In genomic region chrX:16978193-16978984, GRCh38 we compare ENCODE assay signal across 16 cellular contexts. TPM values are rescaled to one million over a fixed set of nuclear protein-coding genes. Genes with fewer than 3 reads are reported as not detected.
DNase-seq lines count a peak whose midpoint lies in the region; TF ChIP-seq lines count a peak whose summit lies in the region.
"Had no signal": no experiment of that assay in that cellular context is flagged by ENCODE, and none has a peak within 500 bp of the region (broad histone marks: within the 10 kb centered on the region; RNA-seq: fewer than 3 reads in every experiment).

No MANE protein-coding gene starts in this region.

- peaks cover 24% of the 10 kb centered on the region for H3K4me1 Mint-ChIP-seq in nephron
- H3K4me1 Mint-ChIP-seq in Calu3 (ENCODE audit: low read depth, unreplicated experiment), result no peaks in the 10 kb centered on the region

- TF ChIP-seq CTCF in nephron (IDR thresholded peaks at IDR 0.05; ENCODE audit: unreplicated experiment in 3 of 3), result no peak
- no peak for TF ChIP-seq CTCF in Calu3 (IDR thresholded peaks at IDR 0.05; ENCODE audit: unreplicated experiment)

- in situ Hi-C loops in G401 (cut with HindIII; ENCODE audit: low sequenced_read_pairs), result no loop called here

- CTCF ChIA-PET in Calu3 (lab: Charles Lee), result no interaction called here

- H3K9me3 Mint-ChIP-seq in nephron, result no peaks in the 10 kb centered on the region
- H3K9me3 Mint-ChIP-seq in Calu3 (ENCODE audit: low read depth, unreplicated experiment), result no peaks in the 10 kb centered on the region

- no TSS peak for BruUV-seq in Calu3 (replicated peaks; lab: Mats Ljungman, UMichigan)

- no peaks in the 10 kb centered on the region for H3K36me3 Mint-ChIP-seq in nephron (ENCODE audit: low read depth)
- no peaks in the 10 kb centered on the region for H3K36me3 Mint-ChIP-seq in Calu3 (ENCODE audit: insufficient read depth, unreplicated experiment)

- no peak overlapping the region for H3K4me3 Mint-ChIP-seq in nephron
- H3K4me3 Mint-ChIP-seq in Calu3 (ENCODE audit: low read depth, unreplicated experiment), result no peak overlapping the region
- H3K4me3 Mint-ChIP-seq: IgD-negative memory B cell had no signal

- H3K27ac Mint-ChIP-seq in nephron (peak overlapping the region; percentile 81 to 85 (median 84)), Calu3 (ENCODE audit: unreplicated experiment) (no peak overlapping the region)

- peak; percentile 54 for DNase-seq in G401 (ENCODE audit: low spot score)
- peak; percentile 6 for DNase-seq in NCI-H2171 (lab: John Stamatoyannopoulos, UW)
- DNase-seq in cerebellar cortex (ENCODE audit: low spot score), result peak; percentile 34
- no peak for DNase-seq in foreskin melanocyte
- DNase-seq in SIG-M5 treated with dmso at 0.1 percent for 504 hours (lab: John Stamatoyannopoulos, UW; ENCODE audit: unreplicated experiment), result no peak
- DNase-seq in Calu3, result no peak
- DNase-seq: ACHN, Kasumi-1, NCI-H1105 treated with DMSO at 0.1 percent for 48 hours, NCI-H1694 treated with DMSO at 0.1 percent for 48 hours, NCI-H2107, NCI-H446 treated with DMSO at 0.1 percent for 48 hours, Right ventricle myocardium superior had no signal

- H3K27me3 Mint-ChIP-seq in nephron (ENCODE audit: low read depth) (no peaks in the 10 kb centered on the region), Calu3 (ENCODE audit: unreplicated experiment) (no peaks in the 10 kb centered on the region)

- intact Hi-C loops in Calu3 (cut with micrococcal nuclease; ENCODE audit: unreplicated experiment), result no loop called here

RNA-seq across cellular contexts. Expression of gene REPS2, which starts 31.9 kb away (rescaled TPM):
- total RNA-seq in G401 (2014; rRNA removed; shearing (Covaris generic)), result 0.31 TPM in 1 of 2 replicates, not detected in the other
- total RNA-seq in Calu3 (2022), result 12.9 and 14.5 TPM in 2 replicates
- total RNA-seq: T-helper 1 cell treated with Interleukin-12 subunit alpha and Interleukin-12 subunit beta and Interleukin-4 antibody, amounts not matched to agents 30 ng/mL and 1 ng/mL, for 36 hours had no signal

Comparison
In these comparisons a context has a peak if more than half of its experiments do, and no peak if none do; other contexts are left out.
1. DNase-seq: peak in G401 (single experiment), NCI-H2171 (single experiment) and cerebellar cortex (single experiment); none in foreskin melanocyte (single experiment), SIG-M5 treated with dmso at 0.1 percent for 504 hours (single experiment) and Calu3 (single experiment).
2. RNA of gene REPS2, which starts 31.9 kb away (total RNA-seq): 12.9 to 14.5 TPM in Calu3; 0.31 TPM in G401; every median in the first group is over 10 times any median in the second.